ENCODE assay signal across 12 cellular contexts in genomic region chr19:49786432-49786831, GRCh38. TPM values are rescaled to one million over a fixed set of nuclear protein-coding genes. Genes with fewer than 3 reads are reported as not detected.
DNase-seq lines count a peak whose midpoint lies in the region; ATAC-seq and TF ChIP-seq lines count a peak whose summit lies in the region.
"Had no signal": no experiment of that assay in that cellular context is flagged by ENCODE, and none has a peak within 500 bp of the region (broad histone marks: within the 10 kb centered on the region; RNA-seq: fewer than 3 reads in every experiment).

No MANE protein-coding gene starts in this region.

- TF ChIP-seq CTCF in RWPE2 (IDR thresholded peaks at IDR 0.05; ENCODE audit: poor library complexity, severe bottlenecking) = no peak
- TF ChIP-seq CTCF in foreskin fibroblast (IDR thresholded peaks at IDR 0.05; ENCODE audit: low read depth, low read length) = no peak
- TF ChIP-seq CTCF in colonic mucosa (IDR thresholded peaks at IDR 0.05) = no peak

- H3K9me3 ChIP-seq in RWPE2 (ENCODE audit: severe bottlenecking) (no peaks in the 10 kb centered on the region), colonic mucosa (no peaks in the 10 kb centered on the region)
- H3K9me3 ChIP-seq: heart right ventricle had no signal

- H3K4me1 ChIP-seq in RWPE2 (ENCODE audit: insufficient read depth, poor library complexity, severe bottlenecking) (no peaks in the 10 kb centered on the region), colonic mucosa (no peaks in the 10 kb centered on the region)

- H3K27ac ChIP-seq in RWPE2 (ENCODE audit: poor library complexity, severe bottlenecking) = peak overlapping the region; percentile 8
- H3K27ac ChIP-seq in colonic mucosa = no peak overlapping the region
- H3K27ac ChIP-seq: heart right ventricle, SK-N-MC had no signal

- intact Hi-C loops in posterior vena cava (cut with DNase I) (no loop called here), colonic mucosa (cut with DNase I) (no loop called here)

- DNase-seq in EL (peak; percentile 73), RWPE2 (ENCODE audit: low spot score) (no peak), foreskin fibroblast (peak; percentile 41 to 85), posterior vena cava (ENCODE audit: low spot score) (peak; percentile 87), colonic mucosa (no peak), NCI-H2196 (lab: John Stamatoyannopoulos, UW; ENCODE audit: unreplicated experiment) (no peak)
- DNase-seq: activated CD8-positive, alpha-beta T cell treated with anti-CD3 and anti-CD28 coated beads for 36 hours; heart right ventricle; occipital lobe had no signal

- no peaks in the 10 kb centered on the region for H3K27me3 ChIP-seq in RWPE2 (ENCODE audit: insufficient read depth, poor library complexity, severe bottlenecking)
- no peaks in the 10 kb centered on the region for H3K27me3 ChIP-seq in colonic mucosa
- H3K27me3 ChIP-seq: heart right ventricle had no signal

- ATAC-seq in RWPE2 (ENCODE audit: low read depth) = peak; percentile 42; the same call in 1 of the 3 replicates
- no peak for ATAC-seq in GM21360 (IDR thresholded peaks at IDR 0.05; ENCODE audit: unreplicated experiment)
- no peak for ATAC-seq in HG02623 (IDR thresholded peaks at IDR 0.05; ENCODE audit: unreplicated experiment)
- ATAC-seq: activated CD8-positive, alpha-beta T cell treated with anti-CD3 and anti-CD28 coated beads for 36 hours had no signal

- H3K4me3 ChIP-seq in RWPE2 (ENCODE audit: severe bottlenecking) (no peak overlapping the region), foreskin fibroblast (ENCODE audit: low read depth in 1 of 2, low read length in 2 of 2) (no peak overlapping the region), colonic mucosa (no peak overlapping the region)
- H3K4me3 ChIP-seq: heart right ventricle, SK-N-MC had no signal

- peaks cover 44% of the 10 kb centered on the region for H3K36me3 ChIP-seq in RWPE2 (ENCODE audit: low read depth)
- H3K36me3 ChIP-seq in colonic mucosa = no peaks in the 10 kb centered on the region

- no peak overlapping the region for H3K9ac ChIP-seq in colonic mucosa (ENCODE audit: low read depth in 2 of 2, low read length in 2 of 2)

RNA-seq across cellular contexts. Expression of gene AP2A1, which starts 19.6 kb away (rescaled TPM):
- 10 to 100 TPM; 81.7 to 88.1 TPM for total RNA-seq in posterior vena cava
- 10 to 100 TPM; 80.0 to 92.1 TPM for total RNA-seq in colonic mucosa

RNA-seq across cellular contexts. Expression of gene TSKS, which starts 23.3 kb away (rescaled TPM):
- total RNA-seq in posterior vena cava = 1 to 10 TPM; 2.0 to 2.7 TPM
- not detected for total RNA-seq in colonic mucosa

RNA-seq across cellular contexts. Expression of gene FUZ, which starts 26.7 kb away (rescaled TPM):
- total RNA-seq in posterior vena cava = 10 to 100 TPM in 1 of 2 donors, 1 to 10 TPM in 1; 6.9 to 12.2 TPM
- 10 to 100 TPM in 1 of 2 donors, 1 to 10 TPM in 1; 7.4 to 14.9 TPM for total RNA-seq in colonic mucosa

RNA-seq across cellular contexts. Expression of gene MED25, which starts 31.7 kb away (rescaled TPM):
- total RNA-seq in posterior vena cava (10 to 100 TPM; 25.6 to 25.9 TPM), colonic mucosa (10 to 100 TPM; 46.1 to 77.2 TPM)

Comparison
In these comparisons a context has a peak if more than half of its experiments do, and no peak if none do; other contexts are left out.
1. DNase-seq: peak in EL (single experiment), foreskin fibroblast (2 of 2) and posterior vena cava (single experiment); none in RWPE2 (single experiment), colonic mucosa (single experiment) and NCI-H2196 (single experiment).